ENCODE assay signal across 8 cellular contexts in genomic region chr4:104860227-104861123, GRCh38.
DNase-seq lines count a peak whose midpoint lies in the region; ATAC-seq, FAIRE-seq and TF ChIP-seq lines count a peak whose summit lies in the region.

No MANE protein-coding gene starts in this region.

- no peak for FAIRE-seq in urothelium cell line (lab: Jason Lieb, UNC)

- peaks cover 2% of the 10 kb centered on the region for H3K36me3 Mint-ChIP-seq in neural crest cell (ENCODE audit: low read depth)

- H3K27ac Mint-ChIP-seq in neural crest cell (ENCODE audit: unreplicated experiment), result no peak overlapping the region

- peak; percentile 88 for ATAC-seq in GM19463 (IDR thresholded peaks at IDR 0.05; ENCODE audit: unreplicated experiment)
- peak; percentile 50 for ATAC-seq in HG03575 (IDR thresholded peaks at IDR 0.05; ENCODE audit: extremely low read depth, insufficient number of reproducible peaks, low FRiP score, unreplicated experiment)

- H3K4me3 Mint-ChIP-seq in neural crest cell, result no peak overlapping the region

- H3K4me1 Mint-ChIP-seq in neural crest cell, result peaks cover 8% of the 10 kb centered on the region

- TF ChIP-seq CTCF in neural crest cell (conservative IDR thresholded peaks at IDR 0.05), result peak; percentile 94

- H3K9me3 Mint-ChIP-seq in neural crest cell, result peaks cover 2% of the 10 kb centered on the region

- H3K27me3 Mint-ChIP-seq in neural crest cell (ENCODE audit: low read depth), result no peaks in the 10 kb centered on the region

- DNase-seq in DMS 273 treated with DMSO at 0.1 percent for 48 hours (lab: John Stamatoyannopoulos, UW), result peak; percentile 22
- peak; percentile 31 to 83 for DNase-seq in NCI-H526 (lab: John Stamatoyannopoulos, UW)
- peak; percentile 63 for DNase-seq in activated CD8-positive, alpha-beta memory T cell treated with anti-CD3 and anti-CD28 coated beads for 24 hours
- DNase-seq in fibroblast of peridontal ligament (ENCODE audit: extremely low read depth), result peak; percentile 71
- DNase-seq in neural crest cell (ENCODE audit: low read depth, low spot score), result peak; percentile 60
- DNase-seq in urothelium cell line (ENCODE audit: low spot score), result peak; percentile 45

Comparison
In these comparisons a context has a peak if more than half of its experiments do, and no peak if none do; other contexts are left out.
1. Peak in every context shown above with its lines: DNase-seq and ATAC-seq.